17 cellular contexts compared by ENCODE assay signal in genomic region chr2:230636684-230637271, GRCh38.
DNase-seq lines count a peak whose midpoint lies in the region; ATAC-seq and TF ChIP-seq lines count a peak whose summit lies in the region.
"Had no signal": no experiment of that assay in that cellular context is flagged by ENCODE, and none has a peak within 500 bp of the region (broad histone marks: within the 10 kb centered on the region; RNA-seq: fewer than 3 reads in every experiment).

No MANE protein-coding gene starts in this region.

- no peaks in the 10 kb centered on the region for H3K27me3 ChIP-seq in colonic mucosa
- H3K27me3 ChIP-seq: thyroid gland had no signal

- H3K9ac ChIP-seq in colonic mucosa (ENCODE audit: low read depth in 2 of 2, low read length in 2 of 2) = no peak overlapping the region

- no peaks in the 10 kb centered on the region for H3K9me3 ChIP-seq in colonic mucosa
- H3K9me3 ChIP-seq: HAP-1, thyroid gland had no signal

- intact Hi-C loops in colonic mucosa (cut with DNase I) = no loop called here

- H3K36me3 Mint-ChIP-seq in T-helper 1 cell treated with Interleukin-12 subunit alpha and Interleukin-12 subunit beta and Interleukin-4 antibody, amounts not matched to agents 30 μg/mL and 1 μg/mL, for 36 hours (ENCODE audit: low read depth) = no peaks in the 10 kb centered on the region
- H3K36me3 Mint-ChIP-seq in activated naive CD8-positive, alpha-beta T cell treated with anti-CD3 and anti-CD28 coated beads, Interleukin-2, amount 10 ng/mL, durations not matched to agents 7 days and 5 days = no peaks in the 10 kb centered on the region

- H3K4me3 Mint-ChIP-seq in T-helper 1 cell treated with Interleukin-12 subunit alpha and Interleukin-12 subunit beta and Interleukin-4 antibody, amounts not matched to agents 30 μg/mL and 1 μg/mL, for 36 hours = no peak overlapping the region
- H3K4me3 Mint-ChIP-seq in activated naive CD8-positive, alpha-beta T cell treated with anti-CD3 and anti-CD28 coated beads, Interleukin-2, amount 10 ng/mL, durations not matched to agents 7 days and 5 days = peak overlapping the region; percentile 28

- H3K27me3 Mint-ChIP-seq in T-helper 1 cell treated with Interleukin-12 subunit alpha and Interleukin-12 subunit beta and Interleukin-4 antibody, amounts not matched to agents 30 μg/mL and 1 μg/mL, for 36 hours (ENCODE audit: low read depth) = no peaks in the 10 kb centered on the region
- no peaks in the 10 kb centered on the region for H3K27me3 Mint-ChIP-seq in activated naive CD8-positive, alpha-beta T cell treated with anti-CD3 and anti-CD28 coated beads, Interleukin-2, amount 10 ng/mL, durations not matched to agents 7 days and 5 days

- peaks cover 16% of the 10 kb centered on the region for H3K4me1 Mint-ChIP-seq in T-helper 1 cell treated with Interleukin-12 subunit alpha and Interleukin-12 subunit beta and Interleukin-4 antibody, amounts not matched to agents 30 μg/mL and 1 μg/mL, for 36 hours (ENCODE audit: low read depth)
- H3K4me1 Mint-ChIP-seq in activated naive CD8-positive, alpha-beta T cell treated with anti-CD3 and anti-CD28 coated beads, Interleukin-2, amount 10 ng/mL, durations not matched to agents 7 days and 5 days = peaks cover 8% of the 10 kb centered on the region

- no peak for DNase-seq in T-helper 1 cell
- DNase-seq in activated naive CD8-positive, alpha-beta T cell treated with anti-CD3 and anti-CD28 coated beads, Interleukin-2, amount 10 ng/mL, durations not matched to agents 7 days and 5 days = no peak
- no peak for DNase-seq in stimulated activated CD4-positive, alpha-beta T cell treated with anti-CD3 and anti-CD28 coated beads, Interleukin-2, amount 100 ng/mL, for 48 hours
- no peak for DNase-seq in colonic mucosa
- DNase-seq in stimulated activated CD4-positive, alpha-beta T cell treated with anti-CD3 and anti-CD28 coated beads, Interleukin-4, amount 100 ng/mL, for 24 hours = no peak
- DNase-seq: effector CD8-positive, alpha-beta T cell; foreskin melanocyte; IMR-90; NCI-H1436; NCI-H524; thyroid gland had no signal

- TF ChIP-seq CTCF in colonic mucosa (IDR thresholded peaks at IDR 0.05) = no peak

- no peak overlapping the region for H3K4me3 ChIP-seq in colonic mucosa
- H3K4me3 ChIP-seq: HAP-1, smooth muscle cell, thyroid gland had no signal

- ATAC-seq in GM18511 (IDR thresholded peaks at IDR 0.05; ENCODE audit: unreplicated experiment) = peak; percentile 65
- ATAC-seq in HG03135 (IDR thresholded peaks at IDR 0.05; ENCODE audit: unreplicated experiment) = peak; percentile 47
- peak; percentile 42 for ATAC-seq in activated naive CD8-positive, alpha-beta T cell treated with anti-CD3 and anti-CD28 coated beads, Interleukin-2, amount 10 ng/mL, durations not matched to agents 7 days and 5 days (ENCODE audit: low read depth)

- POLR2A ChIA-PET in activated naive CD8-positive, alpha-beta T cell treated with anti-CD3 and anti-CD28 coated beads, Interleukin-2, amount 10 ng/mL, durations not matched to agents 7 days and 5 days (lab: Charles Lee) = no interaction called here

- H3K36me3 ChIP-seq in colonic mucosa = no peaks in the 10 kb centered on the region
- H3K36me3 ChIP-seq: HAP-1, thyroid gland had no signal

- H3K4me1 ChIP-seq in colonic mucosa = no peaks in the 10 kb centered on the region
- H3K4me1 ChIP-seq: HAP-1, thyroid gland had no signal

- H3K27ac Mint-ChIP-seq in T-helper 1 cell treated with Interleukin-12 subunit alpha and Interleukin-12 subunit beta and Interleukin-4 antibody, amounts not matched to agents 30 μg/mL and 1 μg/mL, for 36 hours = peak overlapping the region; percentile 71
- no peak overlapping the region for H3K27ac Mint-ChIP-seq in activated naive CD8-positive, alpha-beta T cell treated with anti-CD3 and anti-CD28 coated beads, Interleukin-2, amount 10 ng/mL, durations not matched to agents 7 days and 5 days

- no peak overlapping the region for H3K27ac ChIP-seq in colonic mucosa
- H3K27ac ChIP-seq: 22Rv1, thyroid gland had no signal

- H3K9me3 Mint-ChIP-seq in T-helper 1 cell treated with Interleukin-12 subunit alpha and Interleukin-12 subunit beta and Interleukin-4 antibody, amounts not matched to agents 30 μg/mL and 1 μg/mL, for 36 hours = no peaks in the 10 kb centered on the region
- H3K9me3 Mint-ChIP-seq in activated naive CD8-positive, alpha-beta T cell treated with anti-CD3 and anti-CD28 coated beads, Interleukin-2, amount 10 ng/mL, durations not matched to agents 7 days and 5 days = no peaks in the 10 kb centered on the region
